Comparison of ENCODE assay signal across 13 cellular contexts in the genomic region with DNA sequence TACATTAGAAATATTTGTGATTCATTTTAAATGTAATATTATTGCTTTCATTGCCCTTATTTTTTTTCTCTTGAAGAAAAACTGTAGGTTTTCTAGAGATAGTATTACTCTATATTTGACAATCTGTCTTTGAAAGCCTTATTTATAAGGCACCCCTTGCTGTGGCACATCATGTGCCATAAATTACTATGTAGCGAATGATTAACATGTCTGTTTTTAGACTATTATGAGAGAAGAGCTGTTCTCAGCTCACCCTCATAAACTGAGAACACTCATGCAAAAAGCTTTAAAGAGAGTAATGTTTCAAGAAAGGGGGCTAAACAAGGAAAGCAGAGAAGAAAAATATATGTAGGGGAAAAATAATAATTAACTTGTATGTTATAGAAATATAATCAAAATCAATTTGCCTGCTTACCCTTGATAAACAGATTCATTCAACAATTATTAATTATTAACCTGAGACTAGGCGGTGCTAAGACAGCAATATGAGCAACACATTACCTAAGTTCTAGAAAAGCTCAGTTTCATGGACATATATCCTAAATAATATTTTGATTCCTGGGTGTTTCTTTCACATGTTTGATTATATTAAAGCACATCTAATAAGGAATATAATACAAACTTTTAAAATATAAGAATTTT.
DNase-seq lines count a peak whose midpoint lies in the region; ATAC-seq, FAIRE-seq and TF ChIP-seq lines count a peak whose summit lies in the region.
"Had no signal": no experiment of that assay in that cellular context is flagged by ENCODE, and none has a peak within 500 bp of the region (broad histone marks: within the 10 kb centered on the region; RNA-seq: fewer than 3 reads in every experiment).

No MANE protein-coding gene starts in this region.

- H3K36me3 ChIP-seq in CD8-positive, alpha-beta T cell (ENCODE audit: insufficient read depth, low read length): peaks cover 4% of the 10 kb centered on the region

- H3K36me3 Mint-ChIP-seq in CD8-positive, alpha-beta T cell: peaks cover 56% of the 10 kb centered on the region

- H3K4me3 Mint-ChIP-seq in CD8-positive, alpha-beta T cell: no peak overlapping the region
- H3K4me3 Mint-ChIP-seq: CD8-positive, alpha-beta memory T cell had no signal

- TF ChIP-seq CTCF in CD8-positive, alpha-beta T cell (IDR thresholded peaks at IDR 0.05): no peak

- ATAC-seq in CD8-positive, alpha-beta T cell: no peak

- intact Hi-C loops in CD8-positive, alpha-beta T cell (cut with DNase I, micrococcal nuclease): loop anchor here (10.0 kb wide), 1 partner anchor 116 kb away; no protein-coding TSS in a partner anchor
- intact Hi-C loops in cardiac septum (cut with DNase I): no loop called here

- no peaks in the 10 kb centered on the region for H3K4me1 Mint-ChIP-seq in CD8-positive, alpha-beta T cell (ENCODE audit: low read depth)

- H3K27ac ChIP-seq in CD8-positive, alpha-beta T cell (ENCODE audit: low read depth, low read length): no peak overlapping the region

- POLR2A ChIA-PET in CD8-positive, alpha-beta T cell (lab: Charles Lee): no interaction called here

- DNase-seq in CD8-positive, alpha-beta T cell: no peak
- DNase-seq in LoVo (ENCODE audit: low spot score) (peak; percentile 7), frontal cortex (ENCODE audit: low spot score in 2 of 2) (no peak), myocyte (ENCODE audit: low read depth) (peak; percentile 23), nucleus accumbens (lab: John Stamatoyannopoulos, UW) (no peak), NCI-H526 (lab: John Stamatoyannopoulos, UW) (no peak), cardiac septum (ENCODE audit: low spot score) (no peak), NCI-H1436 (lab: John Stamatoyannopoulos, UW) (no peak)
- DNase-seq: CD8-positive, alpha-beta memory T cell; H7; NCI-H1105; NCI-H2029; NCI-H2171 treated with DMSO at 0.1 percent for 48 hours had no signal

- FAIRE-seq in frontal cortex (lab: Jason Lieb, UNC): peak; percentile 43

- peak overlapping the region; percentile 29 for H3K27ac Mint-ChIP-seq in CD8-positive, alpha-beta T cell
- H3K27ac Mint-ChIP-seq: CD8-positive, alpha-beta memory T cell had no signal

- no peak overlapping the region for H3K4me3 ChIP-seq in CD8-positive, alpha-beta T cell (ENCODE audit: low read depth, low read length)

- no peaks in the 10 kb centered on the region for H3K27me3 ChIP-seq in CD8-positive, alpha-beta T cell (ENCODE audit: insufficient read depth, low read length)

- no peaks in the 10 kb centered on the region for H3K9me3 Mint-ChIP-seq in CD8-positive, alpha-beta T cell

- CTCF ChIA-PET in CD8-positive, alpha-beta T cell (lab: Charles Lee): no interaction called here

- no peaks in the 10 kb centered on the region for H3K27me3 Mint-ChIP-seq in CD8-positive, alpha-beta T cell (ENCODE audit: low read depth)

- no peaks in the 10 kb centered on the region for H3K9me3 ChIP-seq in CD8-positive, alpha-beta T cell (ENCODE audit: low read length)

- H3K4me1 ChIP-seq in CD8-positive, alpha-beta T cell (ENCODE audit: insufficient read depth, low read length): no peaks in the 10 kb centered on the region

Comparison
In these comparisons a context has a peak if more than half of its experiments do, and no peak if none do; other contexts are left out.
1. DNase-seq: peak in LoVo (single experiment) and myocyte (single experiment); none in CD8-positive, alpha-beta T cell (0 of 7), frontal cortex (0 of 2), nucleus accumbens (0 of 56), NCI-H526 (0 of 2), cardiac septum (single experiment) and NCI-H1436 (single experiment).